8 cellular contexts compared by ENCODE assay signal in the genomic region with DNA sequence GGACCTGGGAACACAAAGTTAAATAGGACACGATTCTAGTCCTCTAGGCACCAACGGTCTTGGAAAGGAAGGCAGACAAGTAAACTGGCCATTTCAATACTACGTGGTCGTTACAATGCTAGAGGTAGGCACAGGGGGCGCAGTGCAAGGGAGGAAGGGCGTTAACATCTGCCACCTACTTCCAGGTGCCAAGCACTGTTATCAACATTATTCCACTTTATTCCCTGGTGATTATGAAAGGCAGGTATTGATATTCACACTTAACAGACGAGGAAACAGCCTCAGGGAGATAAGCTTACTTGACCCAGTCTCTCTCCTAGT. TPM values are rescaled to one million over a fixed set of nuclear protein-coding genes. Genes with fewer than 3 reads are reported as not detected.
A peak's percentile ranks its signal among the peaks of the same experiment; 100 is the strongest.
DNase-seq lines count a peak whose midpoint lies in the region; ATAC-seq and TF ChIP-seq lines count a peak whose summit lies in the region.

No MANE protein-coding gene starts in this region.

- no peaks in the 10 kb centered on the region for H3K36me3 Mint-ChIP-seq in glutamatergic neuron (ENCODE audit: unreplicated experiment)

- H3K4me3 ChIP-seq in AG04449 (ENCODE audit: low read depth, low read length) (peak overlapping the region; percentile 72), SJCRH30 (peak overlapping the region; percentile 66), skeletal muscle tissue (ENCODE audit: low read length in 3 of 3) (peak overlapping the region; percentile 66 to 93 (median 74))

- H3K4me3 Mint-ChIP-seq in glutamatergic neuron (ENCODE audit: unreplicated experiment), result no peak overlapping the region

- H3K9me3 ChIP-seq in SJCRH30 (replicated peaks), result no peaks in the 10 kb centered on the region
- H3K9me3 ChIP-seq in skeletal muscle tissue (ENCODE audit: control insufficient read depth in 3 of 3, low read length in 3 of 3), result no peaks in the 10 kb centered on the region

- POLR2A ChIA-PET in AG04449 (lab: Yijun Ruan, JAX), result interaction anchor here (0.7 to 1.3 kb wide), 3 partner anchors 53 to 73 kb away, joined by 3 to 4 read pairs (median 4); no protein-coding TSS in a partner anchor

- H3K9ac ChIP-seq in skeletal muscle tissue (ENCODE audit: low read depth in 1 of 3, low read length in 3 of 3), result peak overlapping the region; percentile 78 to 99 (median 98)

- H3K27me3 Mint-ChIP-seq in glutamatergic neuron (ENCODE audit: unreplicated experiment), result peaks cover 11% of the 10 kb centered on the region

- H3K36me3 ChIP-seq in SJCRH30 (peaks cover 27% of the 10 kb centered on the region), skeletal muscle tissue (ENCODE audit: control insufficient read depth in 3 of 3, insufficient read depth in 3 of 3, low read length in 3 of 3) (peaks cover 67 to 70% (median 69%) of the 10 kb centered on the region in 3 donors)

- H3K27me3 ChIP-seq in SJCRH30 (no peaks in the 10 kb centered on the region), skeletal muscle tissue (ENCODE audit: control insufficient read depth in 3 of 3, insufficient read depth in 3 of 3, low read length in 3 of 3) (no peaks in the 10 kb centered on the region)

- no peak overlapping the region for H3K27ac Mint-ChIP-seq in glutamatergic neuron (ENCODE audit: unreplicated experiment)

- peaks cover 4% of the 10 kb centered on the region for H3K9me3 Mint-ChIP-seq in glutamatergic neuron (ENCODE audit: unreplicated experiment)

- H3K4me1 ChIP-seq in SJCRH30 (peaks cover 2% of the 10 kb centered on the region; the same call in 1 of the 2 replicates), skeletal muscle tissue (ENCODE audit: control insufficient read depth in 3 of 3, insufficient read depth in 3 of 3, low read length in 3 of 3) (peaks cover 24 to 47% (median 36%) of the 10 kb centered on the region in 3 donors)

- ATAC-seq in GM18907 (IDR thresholded peaks at IDR 0.05; ENCODE audit: unreplicated experiment) (peak; percentile 25), HG03139 (IDR thresholded peaks at IDR 0.05; ENCODE audit: unreplicated experiment) (peak; percentile 19), HG03469 (IDR thresholded peaks at IDR 0.05; ENCODE audit: unreplicated experiment) (no peak)

- peak overlapping the region; percentile 79 for H3K27ac ChIP-seq in SJCRH30
- H3K27ac ChIP-seq in skeletal muscle tissue (ENCODE audit: low read depth, low read length), result peak overlapping the region; percentile 90

- CTCF ChIA-PET in AG04449 (lab: Yijun Ruan, JAX), result interaction anchor here (0.7 to 3.1 kb wide), 7 partner anchors 8 to 93 kb away, joined by 3 to 23 read pairs (median 3); a partner anchor contains a TSS

- DNase-seq in AG04449 (ENCODE audit: low read depth, low spot score) (no peak), SJCRH30 (peak; percentile 39 to 62), glutamatergic neuron (peak; percentile 47), GOT3 (lab: John Stamatoyannopoulos, UW) (no peak)

- no peaks in the 10 kb centered on the region for H3K4me1 Mint-ChIP-seq in glutamatergic neuron (ENCODE audit: low read depth, unreplicated experiment)

- TF ChIP-seq CTCF in AG04449 (IDR thresholded peaks at IDR 0.05; ENCODE audit: insufficient read depth, low read length, missing control alignments), result peak; percentile 47
- peak; percentile 75 for TF ChIP-seq CTCF in glutamatergic neuron (IDR thresholded peaks at IDR 0.05; ENCODE audit: partially characterized antibody, unreplicated experiment)

RNA-seq across cellular contexts. Expression of a gene that starts 0.8 kb away (rescaled TPM):
- 68.1 and 82.0 TPM in 2 replicates for total RNA-seq in SJCRH30 (2014; rRNA removed; shearing (Covaris generic))
- total RNA-seq in glutamatergic neuron (ENCODE audit: unreplicated experiment) (124 TPM), skeletal muscle tissue (19.8 TPM)

RNA-seq across cellular contexts. Expression of a gene that starts 6.4 kb away (rescaled TPM):
- total RNA-seq in SJCRH30 (2014; rRNA removed; shearing (Covaris generic)), result 8.1 and 8.7 TPM in 2 replicates
- total RNA-seq in glutamatergic neuron (ENCODE audit: unreplicated experiment) (37.7 TPM), skeletal muscle tissue (15.7 TPM)

RNA-seq across cellular contexts. Expression of a gene that starts 9.2 kb away (rescaled TPM):
- 73.7 and 81.4 TPM in 2 replicates for total RNA-seq in SJCRH30 (2014; rRNA removed; shearing (Covaris generic))
- total RNA-seq in glutamatergic neuron (ENCODE audit: unreplicated experiment), result 168 TPM
- 106 TPM for total RNA-seq in skeletal muscle tissue

RNA-seq across cellular contexts. Expression of a gene that starts 9.4 kb away (rescaled TPM):
- total RNA-seq in SJCRH30 (2014; rRNA removed; shearing (Covaris generic)), result 15.8 and 15.9 TPM in 2 replicates
- 16.2 TPM for total RNA-seq in glutamatergic neuron (ENCODE audit: unreplicated experiment)
- total RNA-seq in skeletal muscle tissue, result 9.4 TPM

RNA-seq across cellular contexts. Expression of a gene that starts 42.8 kb away (rescaled TPM):
- total RNA-seq in SJCRH30 (2014; rRNA removed; shearing (Covaris generic)), result 9.5 and 9.6 TPM in 2 replicates
- 91.5 TPM for total RNA-seq in glutamatergic neuron (ENCODE audit: unreplicated experiment)
- total RNA-seq in skeletal muscle tissue, result 39.1 TPM

Comparison
In these comparisons a context has a peak if more than half of its experiments do, and no peak if none do; other contexts are left out.
1. DNase-seq: peak in SJCRH30 (2 of 2) and glutamatergic neuron (single experiment); none in AG04449 (single experiment) and GOT3 (single experiment).
2. Peak in every context shown above with its lines, with median percentiles within 50 percentile points of each other: H3K4me3 ChIP-seq.